ENCODE assay signal across 13 cellular contexts in the genomic region with DNA sequence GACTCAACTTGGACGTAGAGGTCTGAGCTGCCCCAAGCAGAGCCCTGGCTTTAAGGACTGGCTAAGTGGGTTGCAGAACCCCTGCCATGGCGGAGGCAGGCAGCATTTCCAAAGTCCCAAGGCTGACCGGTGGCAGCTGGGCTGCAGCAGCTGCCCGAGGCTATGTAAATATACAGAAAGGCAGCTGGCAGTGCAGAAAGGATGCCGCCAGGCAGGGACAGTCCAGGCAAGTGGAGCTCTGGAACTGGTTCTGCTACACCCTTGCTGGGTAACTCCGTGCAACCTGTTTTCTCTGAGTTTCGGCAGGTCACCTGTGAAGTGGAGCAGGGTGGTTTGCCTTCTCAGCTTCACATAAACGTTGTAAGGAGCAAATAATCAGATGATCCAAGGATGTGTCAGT. TPM values are rescaled to one million over a fixed set of nuclear protein-coding genes. Genes with fewer than 3 reads are reported as not detected.
DNase-seq lines count a peak whose midpoint lies in the region; ATAC-seq, FAIRE-seq and TF ChIP-seq lines count a peak whose summit lies in the region.
"Had no signal": no experiment of that assay in that cellular context is flagged by ENCODE, and none has a peak within 500 bp of the region (broad histone marks: within the 10 kb centered on the region; RNA-seq: fewer than 3 reads in every experiment).

No MANE protein-coding gene starts in this region.

- peaks cover 56% of the 10 kb centered on the region for H3K79me1 ChIP-seq in trophoblast cell (ENCODE audit: low read length)

- H3K9ac ChIP-seq in trophoblast cell (ENCODE audit: low read length): no peak overlapping the region

- peaks cover 22% of the 10 kb centered on the region for H3K79me2 ChIP-seq in trophoblast cell (ENCODE audit: control insufficient read depth, insufficient read depth, low read length, poor library complexity)

- FAIRE-seq in frontal cortex (lab: Jason Lieb, UNC): no peak
- FAIRE-seq: GM18507 had no signal

- no peaks in the 10 kb centered on the region for H3K36me3 Mint-ChIP-seq in immature natural killer cell

- TF ChIP-seq CTCF in esophagus muscularis mucosa (IDR thresholded peaks at IDR 0.05) (no peak), WERI-Rb-1 (IDR thresholded peaks at IDR 0.05; ENCODE audit: low read depth, low read length) (no peak)

- DNase-seq in DMS153 treated with DMSO at 0.1 percent for 48 hours (lab: John Stamatoyannopoulos, UW; ENCODE audit: unreplicated experiment) (peak; percentile 54), NCI-H510A treated with DMSO at 0.1 percent for 48 hours (lab: John Stamatoyannopoulos, UW) (peak; percentile 56), esophagus muscularis mucosa (ENCODE audit: extremely low spot score) (no peak), trophoblast cell (peak; percentile 91), frontal cortex (ENCODE audit: low spot score in 2 of 2) (no peak), immature natural killer cell (no peak), WERI-Rb-1 (no peak)
- DNase-seq: activated CD4-positive, CD25-positive, alpha-beta regulatory T cell treated with anti-CD3 and anti-CD28 coated beads, Interleukin-2, amount 50 U/mL, for 72 hours; CD4-positive, alpha-beta T cell; foreskin keratinocyte; GOT3 had no signal

- H4K12ac ChIP-seq in trophoblast cell (ENCODE audit: low read depth, low read length): no peak overlapping the region

- H3K4me1 ChIP-seq in esophagus muscularis mucosa: peaks cover 83 to 90% (median 86%) of the 10 kb centered on the region in 4 donors
- peaks cover 80 to 84% of the 10 kb centered on the region in 2 experiments for H3K4me1 ChIP-seq in trophoblast cell (ENCODE audit: control insufficient read depth in 1 of 2, insufficient read depth in 2 of 2, low read length in 2 of 2)

- no peak overlapping the region for H4K91ac ChIP-seq in trophoblast cell (ENCODE audit: low read depth, low read length)

- no peak overlapping the region for H4K8ac ChIP-seq in trophoblast cell (ENCODE audit: low read depth, low read length)

- H3K36me3 ChIP-seq in esophagus muscularis mucosa (no peaks in the 10 kb centered on the region), trophoblast cell (ENCODE audit: control insufficient read depth in 1 of 2, insufficient read depth in 2 of 2, low read length in 2 of 2) (peaks cover 2 to 7% of the 10 kb centered on the region in 2 experiments), WERI-Rb-1 (peaks cover 20% of the 10 kb centered on the region)

- no peak overlapping the region for H3K27ac Mint-ChIP-seq in immature natural killer cell
- H3K27ac Mint-ChIP-seq: CD4-positive, alpha-beta T cell had no signal

- WGBS in esophagus muscularis mucosa: 52% methylated on average over 7 of the region's 8 CpGs
- no CpG with 5 or more reads among the region's 8 CpGs for WGBS in trophoblast cell (ENCODE audit: extremely low coverage, insufficient coverage, insufficient read length)

- no peak overlapping the region for H3K18ac ChIP-seq in trophoblast cell (ENCODE audit: low read length)

- TF ChIP-seq POLR2A in esophagus muscularis mucosa (IDR thresholded peaks at IDR 0.05; ENCODE audit: low read depth): no peak

- no peak overlapping the region for H3K14ac ChIP-seq in trophoblast cell (ENCODE audit: low read length)

- H3K27me3 Mint-ChIP-seq in immature natural killer cell (ENCODE audit: low read depth in 3 of 3): peaks cover 0 to 4% (median 2%) of the 10 kb centered on the region in 3 donors
- H3K27me3 Mint-ChIP-seq: CD4-positive, alpha-beta T cell had no signal

- H3K9me3 Mint-ChIP-seq in immature natural killer cell: no peaks in the 10 kb centered on the region
- H3K9me3 Mint-ChIP-seq: CD4-positive, alpha-beta T cell had no signal

- H3K4me1 Mint-ChIP-seq in immature natural killer cell: no peaks in the 10 kb centered on the region

- H3K4ac ChIP-seq in trophoblast cell (ENCODE audit: low read depth, low read length): no peak overlapping the region

- TF ChIP-seq EP300 in esophagus muscularis mucosa (IDR thresholded peaks at IDR 0.05): no peak

- no peak for ATAC-seq in GM18502 (IDR thresholded peaks at IDR 0.05; ENCODE audit: poor library complexity, unreplicated experiment)
- ATAC-seq: foreskin keratinocyte had no signal

- H2AFZ ChIP-seq in trophoblast cell (ENCODE audit: insufficient read depth, low read length, poor library complexity): no peak overlapping the region

- H3K27me3 ChIP-seq in esophagus muscularis mucosa (no peaks in the 10 kb centered on the region), trophoblast cell (ENCODE audit: insufficient read depth, low read length) (no peaks in the 10 kb centered on the region), WERI-Rb-1 (ENCODE audit: insufficient read depth, low read depth, severe bottlenecking) (no peaks in the 10 kb centered on the region)
- H3K27me3 ChIP-seq: foreskin keratinocyte had no signal

- no peak overlapping the region for H2BK12ac ChIP-seq in trophoblast cell (ENCODE audit: low read length)

- no peak overlapping the region for H2BK120ac ChIP-seq in trophoblast cell (ENCODE audit: insufficient read depth, low read length, poor library complexity)

- H2AK5ac ChIP-seq in trophoblast cell (ENCODE audit: low read length): no peak overlapping the region

- H3K23ac ChIP-seq in trophoblast cell (ENCODE audit: low read length): no peak overlapping the region

- H3K9me3 ChIP-seq in esophagus muscularis mucosa (no peaks in the 10 kb centered on the region), trophoblast cell (ENCODE audit: insufficient read depth, low read depth, low read length) (no peaks in the 10 kb centered on the region), WERI-Rb-1 (ENCODE audit: severe bottlenecking) (no peaks in the 10 kb centered on the region)

- H3K4me3 Mint-ChIP-seq in immature natural killer cell: no peak overlapping the region
- H3K4me3 Mint-ChIP-seq: CD4-positive, alpha-beta T cell had no signal

- H3K4me3 ChIP-seq in esophagus muscularis mucosa (no peak overlapping the region), trophoblast cell (ENCODE audit: low read depth, low read length) (no peak overlapping the region), WERI-Rb-1 (ENCODE audit: low read depth, low read length) (no peak overlapping the region)

- no peak overlapping the region for H3K4me2 ChIP-seq in trophoblast cell (ENCODE audit: low read length)

- peak overlapping the region; percentile 78 to 83 (median 79) for H3K27ac ChIP-seq in esophagus muscularis mucosa (replicated peaks in 1 of 4)
- H3K27ac ChIP-seq in trophoblast cell (ENCODE audit: low read depth, low read length): peak overlapping the region; percentile 25
- H3K27ac ChIP-seq in WERI-Rb-1: no peak overlapping the region

- no peak overlapping the region for H2BK5ac ChIP-seq in trophoblast cell (ENCODE audit: low read depth, low read length, poor library complexity)

- intact Hi-C loops in esophagus muscularis mucosa (cut with DNase I): no loop called here

RNA-seq across cellular contexts. Expression of a gene that starts 46.0 kb away (rescaled TPM):
- total RNA-seq in esophagus muscularis mucosa (10 to 100 TPM; 16.6 to 21.2 (median 21.0) TPM), frontal cortex (12.2 TPM)
- polyA plus RNA-seq in trophoblast cell (2013): 21.8 and 22.1 TPM in 2 replicates
- under 1 TPM; 0.39 to 0.70 (median 0.57) TPM for polyA plus RNA-seq in immature natural killer cell

Comparison
In these comparisons a context has a peak if more than half of its experiments do, and no peak if none do; other contexts are left out.
1. DNase-seq: peak in DMS153 treated with DMSO at 0.1 percent for 48 hours (single experiment), NCI-H510A treated with DMSO at 0.1 percent for 48 hours (single experiment) and trophoblast cell (2 of 2); none in esophagus muscularis mucosa (single experiment), frontal cortex (0 of 2), immature natural killer cell (0 of 3) and WERI-Rb-1 (single experiment).